In genomic region chr12:11170810-11171144, GRCh38 we compare ENCODE assay signal across 1 cellular context.
TF ChIP-seq lines count a peak whose summit lies in the region.

No MANE protein-coding gene starts in this region.

TF ChIP-seq in HepG2, 621 proteins besides CTCF, POLR2A, EP300 and RAD21:
- no peak for TF ChIP-seq NFKB2 (CRISPR knock-in tag; IDR thresholded peaks at IDR 0.05; ENCODE audit: borderline replicate concordance)
- no peak for TF ChIP-seq ZNF563 (CRISPR knock-in tag; IDR thresholded peaks at IDR 0.05)
- TF ChIP-seq, protein P1, sequence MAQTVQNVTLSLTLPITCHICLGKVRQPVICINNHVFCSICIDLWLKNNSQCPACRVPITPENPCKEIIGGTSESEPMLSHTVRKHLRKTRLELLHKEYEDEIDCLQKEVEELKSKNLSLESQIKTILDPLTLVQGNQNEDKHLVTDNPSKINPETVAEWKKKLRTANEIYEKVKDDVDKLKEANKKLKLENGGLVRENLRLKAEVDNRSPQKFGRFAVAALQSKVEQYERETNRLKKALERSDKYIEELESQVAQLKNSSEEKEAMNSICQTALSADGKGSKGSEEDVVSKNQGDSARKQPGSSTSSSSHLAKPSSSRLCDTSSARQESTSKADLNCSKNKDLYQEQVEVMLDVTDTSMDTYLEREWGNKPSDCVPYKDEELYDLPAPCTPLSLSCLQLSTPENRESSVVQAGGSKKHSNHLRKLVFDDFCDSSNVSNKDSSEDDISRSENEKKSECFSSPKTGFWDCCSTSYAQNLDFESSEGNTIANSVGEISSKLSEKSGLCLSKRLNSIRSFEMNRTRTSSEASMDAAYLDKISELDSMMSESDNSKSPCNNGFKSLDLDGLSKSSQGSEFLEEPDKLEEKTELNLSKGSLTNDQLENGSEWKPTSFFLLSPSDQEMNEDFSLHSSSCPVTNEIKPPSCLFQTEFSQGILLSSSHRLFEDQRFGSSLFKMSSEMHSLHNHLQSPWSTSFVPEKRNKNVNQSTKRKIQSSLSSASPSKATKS (CRISPR knock-in tag; IDR thresholded peaks at IDR 0.05), result 0 out of 2 replicates have a peak, but pooled peaks have one; percentile 16
- no peak for TF ChIP-seq ISL2 (CRISPR knock-in tag; IDR thresholded peaks at IDR 0.05)
- TF ChIP-seq HOXD1 (CRISPR knock-in tag; IDR thresholded peaks at IDR 0.05), result no peak
- peak; percentile 74; the same call in 1 of the 2 replicates for TF ChIP-seq ZFP36L1 (CRISPR knock-in tag; IDR thresholded peaks at IDR 0.05)
- no peak for TF ChIP-seq RBM22 (optimal IDR thresholded peaks at IDR 0.05; ENCODE audit: low read length)
- TF ChIP-seq ZNF382 (CRISPR knock-in tag; IDR thresholded peaks at IDR 0.05; ENCODE audit: borderline replicate concordance), result no peak
- 0 out of 2 replicates have a peak, but pooled peaks have one; percentile 3 for TF ChIP-seq AHDC1 (CRISPR knock-in tag; IDR thresholded peaks at IDR 0.05; ENCODE audit: borderline replicate concordance)
- no peak for TF ChIP-seq ZNF740 (CRISPR knock-in tag; IDR thresholded peaks at IDR 0.05)
- no peak for TF ChIP-seq RFXANK (CRISPR knock-in tag; IDR thresholded peaks at IDR 0.05)
- TF ChIP-seq ZNF431 (CRISPR knock-in tag; IDR thresholded peaks at IDR 0.05; ENCODE audit: borderline replicate concordance, low read depth), result 0 out of 2 replicates have a peak, but pooled peaks have one; percentile 16
- no peak for TF ChIP-seq CBX5 (CRISPR knock-in tag; IDR thresholded peaks at IDR 0.05; ENCODE audit: borderline replicate concordance)
